8 cellular contexts compared by ENCODE assay signal in genomic region chr1:27364696-27365371, GRCh38. TPM values are rescaled to one million over a fixed set of nuclear protein-coding genes. Genes with fewer than 3 reads are reported as not detected.
DNase-seq lines count a peak whose midpoint lies in the region; ATAC-seq and TF ChIP-seq lines count a peak whose summit lies in the region.

No MANE protein-coding gene starts in this region.

- H3K27me3 ChIP-seq in BJ (ENCODE audit: control insufficient read depth, insufficient read depth, low read length): no peaks in the 10 kb centered on the region

- H3K36me3 ChIP-seq in BJ (ENCODE audit: control insufficient read depth, insufficient read depth, low read length): peaks cover 14% of the 10 kb centered on the region

- ATAC-seq in natural killer cell treated with Interleukin-12 subunit alpha and Interleukin-12 subunit beta and Interleukin-15 and Interleukin-18, amount 100 ng/mL, for 72 hours: peak in 1 of 2 donors; percentile 4
- ATAC-seq in GM18519 (IDR thresholded peaks at IDR 0.05; ENCODE audit: low FRiP score, unreplicated experiment) (no peak), GM18511 (IDR thresholded peaks at IDR 0.05; ENCODE audit: unreplicated experiment) (no peak)

- H3K4me1 Mint-ChIP-seq in natural killer cell treated with Interleukin-12 subunit alpha and Interleukin-12 subunit beta and Interleukin-15 and Interleukin-18, amount 100 ng/mL, for 72 hours (ENCODE audit: low read depth in 2 of 2): peaks cover 27 to 33% of the 10 kb centered on the region in 2 donors

- CTCF ChIA-PET in BJ (lab: Yijun Ruan, JAX): interaction anchor here (0.6 to 6.1 kb wide), 14 partner anchors 8 to 297 kb away, joined by 3 to 118 read pairs (median 9); partner anchors contain the start of genes CD164L2 and GPR3

- H3K27me3 Mint-ChIP-seq in natural killer cell treated with Interleukin-12 subunit alpha and Interleukin-12 subunit beta and Interleukin-15 and Interleukin-18, amount 100 ng/mL, for 72 hours: no peaks in the 10 kb centered on the region

- H3K27ac Mint-ChIP-seq in natural killer cell treated with Interleukin-12 subunit alpha and Interleukin-12 subunit beta and Interleukin-15 and Interleukin-18, amount 100 ng/mL, for 72 hours: peak overlapping the region; percentile 77 to 81

- no peaks in the 10 kb centered on the region for H3K36me3 Mint-ChIP-seq in natural killer cell treated with Interleukin-12 subunit alpha and Interleukin-12 subunit beta and Interleukin-15 and Interleukin-18, amount 100 ng/mL, for 72 hours

- POLR2A ChIA-PET in BJ (lab: Charles Lee): interaction anchor here (0.6 kb wide), 1 partner anchor 125 kb away, joined by 5 read pairs; the partner anchor contains the start of gene WASF2

- H3K4me3 Mint-ChIP-seq in natural killer cell treated with Interleukin-12 subunit alpha and Interleukin-12 subunit beta and Interleukin-15 and Interleukin-18, amount 100 ng/mL, for 72 hours: peak overlapping the region; percentile 90

- no peaks in the 10 kb centered on the region for H3K9me3 Mint-ChIP-seq in natural killer cell treated with Interleukin-12 subunit alpha and Interleukin-12 subunit beta and Interleukin-15 and Interleukin-18, amount 100 ng/mL, for 72 hours

- H3K4me3 ChIP-seq in BJ (ENCODE audit: low read depth, low read length) (peak overlapping the region; percentile 56), LNCaP clone FGC (ENCODE audit: low read depth, low read length) (peak overlapping the region; percentile 31)

- no peak for DNase-seq in BJ (ENCODE audit: low read depth)
- DNase-seq in LNCaP clone FGC (ENCODE audit: low read depth): no peak
- peak; percentile 45 for DNase-seq in natural killer cell treated with Interleukin-12 subunit alpha and Interleukin-12 subunit beta and Interleukin-15 and Interleukin-18, amount 100 ng/mL, for 72 hours (ENCODE audit: low spot score)
- no peak for DNase-seq in LoVo (ENCODE audit: low spot score)
- DNase-seq in DMS 273 (lab: John Stamatoyannopoulos, UW; ENCODE audit: unreplicated experiment): no peak

- TF ChIP-seq CTCF in BJ (IDR thresholded peaks at IDR 0.05; ENCODE audit: insufficient read depth, low read depth, low read length) (no peak), LNCaP clone FGC (IDR thresholded peaks at IDR 0.05; ENCODE audit: control insufficient read depth, extremely low read depth, insufficient read depth) (no peak)

- peak overlapping the region; percentile 22 for H3K27ac ChIP-seq in cingulate gyrus (ENCODE audit: low read depth, low read length)

RNA-seq across cellular contexts. Expression of gene MAP3K6, which starts 1.9 kb away (rescaled TPM):
- 9.3 and 18.0 TPM in 2 replicates for polyA plus RNA-seq in BJ (2011; rRNA removed)
- polyA minus RNA-seq in BJ (2011; rRNA and poly(A)+ RNA removed): 12.4 and 12.5 TPM in 2 replicates
- 1 to 10 TPM; 8.5 TPM for total RNA-seq in natural killer cell treated with Interleukin-12 subunit alpha and Interleukin-12 subunit beta and Interleukin-15 and Interleukin-18, amount 100 ng/mL, for 72 hours

RNA-seq across cellular contexts. Expression of gene FCN3, which starts 9.8 kb away (rescaled TPM):
- polyA plus RNA-seq in BJ (2011; rRNA removed): not detected in 2 replicates
- not detected in 2 replicates for polyA minus RNA-seq in BJ (2011; rRNA and poly(A)+ RNA removed)
- not detected for total RNA-seq in natural killer cell treated with Interleukin-12 subunit alpha and Interleukin-12 subunit beta and Interleukin-15 and Interleukin-18, amount 100 ng/mL, for 72 hours

RNA-seq across cellular contexts. Expression of gene CD164L2, which starts 18.3 kb away (rescaled TPM):
- not detected in 2 replicates for polyA plus RNA-seq in BJ (2011; rRNA removed)
- not detected in 2 replicates for polyA minus RNA-seq in BJ (2011; rRNA and poly(A)+ RNA removed)
- total RNA-seq in natural killer cell treated with Interleukin-12 subunit alpha and Interleukin-12 subunit beta and Interleukin-15 and Interleukin-18, amount 100 ng/mL, for 72 hours: not detected

RNA-seq across cellular contexts. Expression of gene SYTL1, which starts 23.0 kb away (rescaled TPM):
- 0.20 and 0.23 TPM in 2 replicates for polyA plus RNA-seq in BJ (2011; rRNA removed)
- polyA minus RNA-seq in BJ (2011; rRNA and poly(A)+ RNA removed): 0.10 TPM in 1 of 2 replicates, not detected in the other
- total RNA-seq in natural killer cell treated with Interleukin-12 subunit alpha and Interleukin-12 subunit beta and Interleukin-15 and Interleukin-18, amount 100 ng/mL, for 72 hours: 10 to 100 TPM; 24.2 to 39.5 TPM

RNA-seq across cellular contexts. Expression of gene GPR3, which starts 27.6 kb away (rescaled TPM):
- 1.0 and 1.8 TPM in 2 replicates for polyA plus RNA-seq in BJ (2011; rRNA removed)
- polyA minus RNA-seq in BJ (2011; rRNA and poly(A)+ RNA removed): 1.6 and 1.8 TPM in 2 replicates
- total RNA-seq in natural killer cell treated with Interleukin-12 subunit alpha and Interleukin-12 subunit beta and Interleukin-15 and Interleukin-18, amount 100 ng/mL, for 72 hours: 1 to 10 TPM in 1 of 2 donors, under 1 TPM in 1; 0.64 to 1.1 TPM
